26 cellular contexts compared by ENCODE assay signal in the genomic region with DNA sequence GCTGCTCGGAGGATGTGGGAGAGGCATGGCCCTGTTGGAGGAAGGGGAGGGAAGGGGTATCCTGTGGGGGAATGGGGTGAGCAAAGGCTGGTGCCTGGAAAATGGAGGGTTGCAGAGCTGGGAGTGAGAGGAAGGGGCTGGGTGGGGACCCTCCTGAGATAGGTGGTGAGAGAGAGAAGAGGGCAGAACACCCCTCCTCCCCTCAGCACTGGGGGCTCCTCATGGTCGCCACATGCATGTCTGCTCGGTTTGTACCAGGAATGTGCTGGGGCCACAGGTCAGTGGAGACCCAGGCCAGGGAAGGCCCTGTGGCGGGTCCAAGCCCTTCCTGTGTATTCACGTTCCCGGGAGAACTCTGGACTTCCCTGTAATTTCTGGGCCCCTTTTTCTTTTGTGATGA. TPM values are rescaled to one million over a fixed set of nuclear protein-coding genes. Genes with fewer than 3 reads are reported as not detected.
"Had no signal": no experiment of that assay in that cellular context is flagged by ENCODE, and none has a peak within 500 bp of the region (broad histone marks: within the 10 kb centered on the region; RNA-seq: fewer than 3 reads in every experiment).

No MANE protein-coding gene starts in this region.

- DNase-seq: activated B cell treated with CpG ODN at 0.5 μM for 24 hours; activated CD4-positive, alpha-beta T cell treated with anti-CD3 and anti-CD28 coated beads for 36 hours; activated CD4-positive, alpha-beta T cell treated with anti-CD3 and anti-CD28 coated beads, Interleukin-2, amount 50 U/mL, for 4 hours; activated CD8-positive, alpha-beta memory T cell treated with anti-CD3 and anti-CD28 coated beads for 24 hours; activated CD8-positive, alpha-beta memory T cell treated with anti-CD3 and anti-CD28 coated beads, Interleukin-2, amount 50 U/mL, for 4 hours; activated naive CD4-positive, alpha-beta T cell; activated naive CD8-positive, alpha-beta T cell treated with anti-CD3 and anti-CD28 coated beads for 36 hours; activated T-cell treated with anti-CD3 and anti-CD28 coated beads, Interleukin-2, amount 50 U/mL, for 4 hours; cerebellar nuclear complex; cortex of kidney; foreskin keratinocyte; hypothalamus; left colon; naive B cell; nucleus accumbens; stimulated activated CD4-positive, alpha-beta T cell treated with anti-CD3 and anti-CD28 coated beads, Interleukin-12 subunit alpha, Interleukin-12 subunit beta, amount 100 ng/mL, for 4 hours; stimulated activated CD4-positive, alpha-beta T cell treated with anti-CD3 and anti-CD28 coated beads, Interleukin-1b, Interleukin-23, amount 100 ng/mL, for 48 hours; stimulated activated naive CD8-positive, alpha-beta T cell treated with anti-CD3 and anti-CD28 coated beads, Interleukin-15, amount 100 ng/mL, for 72 hours; SW 1271; T-helper 17 cell had no signal

- H3K4me3 ChIP-seq: breast epithelium, lung, suprapubic skin, tibial nerve had no signal

- ATAC-seq: activated CD4-positive, alpha-beta T cell treated with anti-CD3 and anti-CD28 coated beads for 36 hours; activated T-cell treated with anti-CD3 and anti-CD28 coated beads, Interleukin-2, amount 50 U/mL, for 4 hours; foreskin keratinocyte; left colon; stimulated activated effector memory CD8-positive, alpha-beta T cell treated with anti-CD3 and anti-CD28 coated beads, Interleukin-12 subunit alpha, Interleukin-12 subunit beta, amount 100 ng/mL, for 72 hours; stimulated activated naive CD8-positive, alpha-beta T cell treated with anti-CD3 and anti-CD28 coated beads, Interleukin-15, amount 100 ng/mL, for 72 hours; T-helper 17 cell had no signal

- H3K36me3 ChIP-seq: breast epithelium, suprapubic skin had no signal

- H3K27me3 ChIP-seq: breast epithelium, foreskin keratinocyte, suprapubic skin, tibial nerve had no signal

- H3K27ac ChIP-seq: breast epithelium, foreskin keratinocyte, suprapubic skin, tibial nerve had no signal

- H3K4me1 ChIP-seq: foreskin keratinocyte had no signal

- H3K9me3 ChIP-seq: breast epithelium, suprapubic skin, tibial nerve had no signal

RNA-seq across cellular contexts. Expression of a gene that starts 27.8 kb away (rescaled TPM):
- total RNA-seq: activated B cell treated with CpG ODN at 0.5 μM for 24 hours; activated CD4-positive, alpha-beta T cell treated with anti-CD3 and anti-CD28 coated beads for 36 hours; activated naive CD8-positive, alpha-beta T cell treated with anti-CD3 and anti-CD28 coated beads for 36 hours; activated T-cell treated with anti-CD3 and anti-CD28 coated beads, Interleukin-2, amount 50 U/mL, for 4 hours; activated T-helper 2 cell treated with anti-CD3 and anti-CD28 coated beads, Interferon-gamma antibody, Interleukin-2, Interleukin-4, amounts not matched to agents 10 μg/mL and 5 μg/mL and 100 μg/mL, durations not matched to agents 14 hours and 24 hours and 36 hours; foreskin keratinocyte; suprapubic skin; T-helper 17 cell had no signal

RNA-seq across cellular contexts. Expression of a gene that starts 37.6 kb away (rescaled TPM):
- total RNA-seq: activated B cell treated with CpG ODN at 0.5 μM for 24 hours had no signal
